16 cellular contexts compared by ENCODE assay signal in the genomic region with DNA sequence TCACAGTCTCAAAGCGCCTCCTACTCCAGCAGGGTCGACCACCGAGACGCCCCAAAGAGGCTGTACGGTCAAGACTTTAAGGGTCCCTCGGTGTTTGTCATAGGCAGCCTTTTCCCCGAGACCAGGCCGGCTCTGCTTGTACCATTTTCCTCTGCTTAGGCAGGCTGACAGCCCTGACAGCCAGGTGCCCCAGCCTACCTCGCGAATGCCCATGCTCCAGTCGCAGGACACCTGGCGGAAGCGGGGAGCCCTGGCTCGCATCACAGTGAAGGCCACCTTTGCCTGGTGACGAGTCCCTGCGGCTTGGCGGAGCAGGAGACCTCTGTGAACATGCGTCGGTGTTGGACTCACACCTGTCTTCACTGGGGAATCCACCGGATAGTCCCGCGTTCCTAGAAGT.
"Had no signal": no experiment of that assay in that cellular context is flagged by ENCODE, and none has a peak within 500 bp of the region (broad histone marks: within the 10 kb centered on the region; RNA-seq: fewer than 3 reads in every experiment).

No MANE protein-coding gene starts in this region.

- H3K36me3 Mint-ChIP-seq: stimulated activated effector memory CD8-positive, alpha-beta T cell treated with anti-CD3 and anti-CD28 coated beads, Interleukin-12 subunit alpha, Interleukin-12 subunit beta, amount 100 ng/mL, for 72 hours had no signal

- H3K9me3 Mint-ChIP-seq: activated naive CD4-positive, alpha-beta T cell treated with anti-CD3 and anti-CD28 coated beads, Interleukin-2, amount 50 U/mL, for 72 hours; stimulated activated effector memory CD8-positive, alpha-beta T cell treated with anti-CD3 and anti-CD28 coated beads, Interleukin-12 subunit alpha, Interleukin-12 subunit beta, amount 100 ng/mL, for 72 hours had no signal

- H3K4me3 Mint-ChIP-seq: activated T-cell treated with anti-CD3 and anti-CD28 coated beads, Interleukin-2, amount 50 U/mL, for 4 hours; stimulated activated effector memory CD8-positive, alpha-beta T cell treated with anti-CD3 and anti-CD28 coated beads, Interleukin-12 subunit alpha, Interleukin-12 subunit beta, amount 100 ng/mL, for 72 hours had no signal

- ATAC-seq: activated CD4-positive, CD25-positive, alpha-beta regulatory T cell treated with anti-CD3 and anti-CD28 coated beads, Interleukin-2, amount 50 U/mL, for 24 hours; activated naive CD4-positive, alpha-beta T cell treated with anti-CD3 and anti-CD28 coated beads, Interleukin-2, amount 50 U/mL, for 72 hours; activated T-cell treated with anti-CD3 and anti-CD28 coated beads, Interleukin-2, amount 50 U/mL, for 4 hours; left ventricle myocardium superior; stimulated activated effector memory CD8-positive, alpha-beta T cell treated with anti-CD3 and anti-CD28 coated beads, Interleukin-12 subunit alpha, Interleukin-12 subunit beta, amount 100 ng/mL, for 72 hours had no signal

- H3K27ac ChIP-seq: cardiac muscle cell, coronary artery, sigmoid colon, spleen, uterus had no signal

- H3K27ac Mint-ChIP-seq: activated naive CD4-positive, alpha-beta T cell treated with anti-CD3 and anti-CD28 coated beads, Interleukin-2, amount 50 U/mL, for 72 hours; stimulated activated effector memory CD8-positive, alpha-beta T cell treated with anti-CD3 and anti-CD28 coated beads, Interleukin-12 subunit alpha, Interleukin-12 subunit beta, amount 100 ng/mL, for 72 hours had no signal

- H3K4me3 ChIP-seq: cardiac muscle cell, coronary artery, sigmoid colon, spleen, uterus had no signal

- DNase-seq: activated gamma-delta T cell; activated T-cell treated with anti-CD3 and anti-CD28 coated beads, Interleukin-2, amount 50 U/mL, for 4 hours; effector CD4-positive, alpha-beta T cell; foreskin fibroblast; hippocampal formation; kidney glomerular epithelial cell; left ventricle myocardium superior; sigmoid colon; uterus had no signal

- H3K9me3 ChIP-seq: sigmoid colon, uterus had no signal

- FAIRE-seq: endothelial cell of umbilical vein had no signal

- H3K4me1 ChIP-seq: uterus had no signal

- H3K36me3 ChIP-seq: cardiac muscle cell, sigmoid colon, spleen, uterus had no signal
